9 cellular contexts compared by ENCODE assay signal in the genomic region with DNA sequence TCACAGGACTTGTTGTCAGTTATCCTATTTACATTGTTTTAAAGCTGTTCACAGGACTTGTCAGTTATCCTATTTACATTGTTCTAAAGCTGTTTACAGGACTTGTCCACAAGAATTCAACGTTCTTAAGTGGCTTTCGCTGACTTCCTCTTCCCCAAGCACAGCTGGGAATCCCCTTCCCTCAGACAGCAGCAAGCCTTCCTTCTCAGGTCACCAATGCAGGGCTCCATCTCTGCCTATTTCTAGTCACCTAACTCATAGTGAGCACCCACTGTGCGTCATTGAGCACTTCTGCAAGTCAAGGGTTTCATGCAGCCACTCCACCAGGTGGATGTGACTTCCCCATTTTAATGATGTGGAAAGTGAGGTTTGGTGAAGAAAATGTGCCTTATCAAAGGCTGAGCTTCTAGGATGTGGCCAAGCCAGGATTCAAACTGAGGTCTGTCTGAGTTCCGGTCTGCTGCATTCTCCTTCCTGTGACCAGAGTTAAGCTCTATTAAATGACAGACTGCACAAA.
DNase-seq lines count a peak whose midpoint lies in the region; ATAC-seq and TF ChIP-seq lines count a peak whose summit lies in the region.
"Had no signal": no experiment of that assay in that cellular context is flagged by ENCODE, and none has a peak within 500 bp of the region (broad histone marks: within the 10 kb centered on the region; RNA-seq: fewer than 3 reads in every experiment).

No MANE protein-coding gene starts in this region.

- BruUV-seq in Panc1 (replicated peaks; lab: Mats Ljungman, UMichigan) (no TSS peak), A673 (replicated peaks; lab: Mats Ljungman, UMichigan) (no TSS peak)

- peak; percentile 70 for ATAC-seq in GM19372 (IDR thresholded peaks at IDR 0.05; ENCODE audit: low read depth, unreplicated experiment)
- peak; percentile 94 for ATAC-seq in HG03039 (IDR thresholded peaks at IDR 0.05; ENCODE audit: unreplicated experiment)
- ATAC-seq in Panc1 = peak; percentile 86

- H3K27me3 ChIP-seq in Panc1 (ENCODE audit: control insufficient read depth, insufficient read depth, low read length) = no peaks in the 10 kb centered on the region
- H3K27me3 ChIP-seq in A673 (replicated peaks; ENCODE audit: insufficient read depth, low read depth, low read length, poor library complexity) = no peaks in the 10 kb centered on the region

- H3K36me3 ChIP-seq in Panc1 (ENCODE audit: control insufficient read depth, insufficient read depth, low read length) (no peaks in the 10 kb centered on the region), A673 (ENCODE audit: insufficient read depth, low read length, poor library complexity, severe bottlenecking) (no peaks in the 10 kb centered on the region)

- H3K4me3 ChIP-seq in Panc1 (ENCODE audit: low read depth in 2 of 2, low read length in 2 of 2) = no peak overlapping the region
- H3K4me3 ChIP-seq in A673 (ENCODE audit: low read depth, low read length, poor library complexity, severe bottlenecking) = no peak overlapping the region

- H3K4me1 ChIP-seq in Panc1 (ENCODE audit: control insufficient read depth, insufficient read depth, low read length) (no peaks in the 10 kb centered on the region), A673 (ENCODE audit: insufficient read depth, low read length, poor library complexity, severe bottlenecking) (no peaks in the 10 kb centered on the region)

- peak; percentile 1 for DNase-seq in CD1c-positive myeloid dendritic cell (ENCODE audit: extremely low spot score)
- DNase-seq in Panc1 (ENCODE audit: low read depth, low spot score) = peak; percentile 24
- no peak for DNase-seq in posterior vena cava (ENCODE audit: low spot score)
- DNase-seq in stimulated activated CD4-positive, alpha-beta T cell treated with anti-CD3 and anti-CD28 coated beads, Interleukin-4, amount 100 ng/mL, for 24 hours = no peak
- DNase-seq in NCI-H510A (lab: John Stamatoyannopoulos, UW) = no peak
- no peak for DNase-seq in A673 (ENCODE audit: low spot score)
- DNase-seq: C1 segment of cervical spinal cord had no signal

- intact Hi-C loops in Panc1 (cut with micrococcal nuclease; ENCODE audit: unreplicated experiment) (no loop called here), posterior vena cava (cut with DNase I) (no loop called here), A673 (cut with micrococcal nuclease; ENCODE audit: unreplicated experiment) (no loop called here)

- CTCF ChIA-PET in Panc1 (lab: Charles Lee) = interaction anchor here (0.5 kb wide), 1 partner anchor 479 kb away, joined by 8 read pairs; no protein-coding TSS in a partner anchor
- CTCF ChIA-PET in A673 (lab: Charles Lee) = no interaction called here

- H3K9me3 ChIP-seq in Panc1 (ENCODE audit: control insufficient read depth, insufficient read depth, low read depth, low read length) (no peaks in the 10 kb centered on the region), A673 (ENCODE audit: low read depth, low read length, poor library complexity, severe bottlenecking) (no peaks in the 10 kb centered on the region)

- in situ Hi-C loops in Panc1 (cut with HindIII; ENCODE audit: low pct_unique_long_range_greater_than_20kb, low sequenced_read_pairs) = no loop called here

- H3K27ac ChIP-seq in Panc1 (ENCODE audit: low read length) (no peak overlapping the region), A673 (ENCODE audit: low read depth, low read length, poor library complexity, severe bottlenecking) (no peak overlapping the region)

- TF ChIP-seq CTCF in Panc1 (IDR thresholded peaks at IDR 0.05) (no peak), A673 (conservative IDR thresholded peaks at IDR 0.05; ENCODE audit: low read depth, low read length) (no peak)

- POLR2A ChIA-PET in Panc1 (lab: Charles Lee) = no interaction called here
- POLR2A ChIA-PET in A673 (lab: Charles Lee; ENCODE audit: low non-redundant PET) = no interaction called here

Comparison
In these comparisons a context has a peak if more than half of its experiments do, and no peak if none do; other contexts are left out.
1. DNase-seq: peak in CD1c-positive myeloid dendritic cell (single experiment) and Panc1 (single experiment); none in posterior vena cava (single experiment), stimulated activated CD4-positive, alpha-beta T cell treated with anti-CD3 and anti-CD28 coated beads, Interleukin-4, amount 100 ng/mL, for 24 hours (single experiment), NCI-H510A (single experiment) and A673 (single experiment).
2. Peak in every context shown above with its lines, with median percentiles within 50 percentile points of each other: ATAC-seq.